20 cellular contexts compared by ENCODE assay signal in genomic region chr9:109250771-109251079, GRCh38.
DNase-seq lines count a peak whose midpoint lies in the region; ATAC-seq, FAIRE-seq and TF ChIP-seq lines count a peak whose summit lies in the region.
"Had no signal": no experiment of that assay in that cellular context is flagged by ENCODE, and none has a peak within 500 bp of the region (broad histone marks: within the 10 kb centered on the region; RNA-seq: fewer than 3 reads in every experiment).

No MANE protein-coding gene starts in this region.

- TF ChIP-seq CTCF in HFFc6 (IDR thresholded peaks at IDR 0.05) (no peak), astrocyte (IDR thresholded peaks at IDR 0.05; ENCODE audit: insufficient read depth, low read depth, low read length) (no peak), liver (IDR thresholded peaks at IDR 0.05; ENCODE audit: low read depth, low read length, missing input control) (no peak), stomach (IDR thresholded peaks at IDR 0.05) (no peak), uterus (IDR thresholded peaks at IDR 0.05) (no peak), kidney (IDR thresholded peaks at IDR 0.05; ENCODE audit: borderline replicate concordance, extremely low read depth, insufficient read depth) (no peak)

- H3K27ac Mint-ChIP-seq in HFFc6 (peak overlapping the region; percentile 85; the same call in 1 of the 2 replicates), astrocyte (ENCODE audit: unreplicated experiment) (no peak overlapping the region)
- H3K27ac Mint-ChIP-seq: activated T-cell treated with anti-CD3 and anti-CD28 coated beads, Interleukin-2, amount 50 U/mL, for 24 hours; CD8-positive, alpha-beta memory T cell had no signal

- 83% methylated on average over 3 of the region's 3 CpGs for WGBS in liver
- WGBS in stomach, 5 donors = 26 to 67% (median 45%) methylated on average over 3 of the region's 3 CpGs

- no peaks in the 10 kb centered on the region for H3K9me3 Mint-ChIP-seq in HFFc6
- H3K9me3 Mint-ChIP-seq in astrocyte (ENCODE audit: unreplicated experiment) = no peaks in the 10 kb centered on the region
- H3K9me3 Mint-ChIP-seq: activated T-cell treated with anti-CD3 and anti-CD28 coated beads, Interleukin-2, amount 50 U/mL, for 24 hours; CD8-positive, alpha-beta memory T cell; central memory CD8-positive, alpha-beta T cell; GM23338 had no signal

- H3K27me3 Mint-ChIP-seq in HFFc6 (ENCODE audit: insufficient read depth) (0 out of 2 replicates have a peak, but pooled peaks cover 2% of the 10 kb centered on the region), astrocyte (ENCODE audit: low read depth, unreplicated experiment) (no peaks in the 10 kb centered on the region)

- peak overlapping the region; percentile 54 for H2AFZ ChIP-seq in astrocyte (ENCODE audit: low read depth, low read length)
- H2AFZ ChIP-seq: GM23338 had no signal

- peaks cover 73% of the 10 kb centered on the region for H3K4me1 Mint-ChIP-seq in HFFc6 (ENCODE audit: low read depth)
- H3K4me1 Mint-ChIP-seq in astrocyte (ENCODE audit: low read depth, unreplicated experiment) = peaks cover 21% of the 10 kb centered on the region
- H3K4me1 Mint-ChIP-seq: CD8-positive, alpha-beta memory T cell; central memory CD8-positive, alpha-beta T cell had no signal

- peak overlapping the region; percentile 61 for H3K9ac ChIP-seq in astrocyte (ENCODE audit: low read length)
- H3K9ac ChIP-seq in liver (ENCODE audit: low read depth in 1 of 2, low read length in 2 of 2) = peak overlapping the region in 1 of 2 donors; percentile 83
- no peak overlapping the region for H3K9ac ChIP-seq in kidney (ENCODE audit: low read length in 2 of 2)

- DNase-seq in HFFc6 = no peak
- no peak for DNase-seq in astrocyte (ENCODE audit: low read depth)
- DNase-seq in stomach = no peak
- DNase-seq in uterus = no peak
- DNase-seq in kidney = no peak
- no peak for DNase-seq in T-helper 2 cell
- DNase-seq: activated CD4-positive, alpha-beta T cell treated with anti-CD3 and anti-CD28 coated beads for 1 hour; activated naive CD4-positive, alpha-beta T cell treated with Interleukin-2 at 50 U/mL for 16 hours; activated T-cell treated with anti-CD3 and anti-CD28 coated beads, Interleukin-2, amount 50 U/mL, for 24 hours; CD8-positive, alpha-beta memory T cell; effector CD8-positive, alpha-beta T cell; occipital lobe had no signal

- H3K36me3 ChIP-seq in astrocyte (ENCODE audit: insufficient read depth, low read length) (no peaks in the 10 kb centered on the region), liver (ENCODE audit: control insufficient read depth in 4 of 4, insufficient read depth in 3 of 4, low read depth in 1 of 4, low read length in 3 of 4) (no peaks in the 10 kb centered on the region), stomach (no peaks in the 10 kb centered on the region), uterus (no peaks in the 10 kb centered on the region), kidney (ENCODE audit: control insufficient read depth in 1 of 2, insufficient read depth in 2 of 2, low read length in 2 of 2) (no peaks in the 10 kb centered on the region)
- H3K36me3 ChIP-seq: thoracic aorta had no signal

- H4K20me1 ChIP-seq in astrocyte (ENCODE audit: insufficient read depth, low read length) = no peaks in the 10 kb centered on the region

- no peak for FAIRE-seq in astrocyte (lab: Jason Lieb, UNC)
- FAIRE-seq in kidney (lab: Jason Lieb, UNC) = no peak
- FAIRE-seq: GM12878, RCC 7860 had no signal

- no peak overlapping the region; the same call in 1 of the 2 replicates for H3K4me3 Mint-ChIP-seq in HFFc6
- no peak overlapping the region for H3K4me3 Mint-ChIP-seq in astrocyte (ENCODE audit: unreplicated experiment)
- H3K4me3 Mint-ChIP-seq: activated T-cell treated with anti-CD3 and anti-CD28 coated beads, Interleukin-2, amount 50 U/mL, for 24 hours; CD8-positive, alpha-beta memory T cell; central memory CD8-positive, alpha-beta T cell; GM23338 had no signal

- H3K27me3 ChIP-seq in astrocyte (ENCODE audit: insufficient read depth, low read length) (no peaks in the 10 kb centered on the region), liver (ENCODE audit: control insufficient read depth in 4 of 4, insufficient read depth in 4 of 4, low read length in 3 of 4) (no peaks in the 10 kb centered on the region), stomach (no peaks in the 10 kb centered on the region), uterus (no peaks in the 10 kb centered on the region)

- H3K27ac ChIP-seq in astrocyte (ENCODE audit: low read depth, low read length) = peak overlapping the region; percentile 62
- H3K27ac ChIP-seq in liver (ENCODE audit: low read depth in 1 of 2, low read length in 2 of 2) = peak overlapping the region; percentile 93
- peak overlapping the region; percentile 77 to 90 (median 84) for H3K27ac ChIP-seq in stomach
- no peak overlapping the region for H3K27ac ChIP-seq in uterus
- H3K27ac ChIP-seq in kidney (ENCODE audit: low read depth in 2 of 2, low read length in 2 of 2) = no peak overlapping the region
- H3K27ac ChIP-seq: thoracic aorta had no signal

- TF ChIP-seq POLR2A in stomach (IDR thresholded peaks at IDR 0.05) (no peak), uterus (IDR thresholded peaks at IDR 0.05) (no peak)

- no peaks in the 10 kb centered on the region for H3K79me2 ChIP-seq in astrocyte (ENCODE audit: insufficient read depth, low read length)

- H3K36me3 Mint-ChIP-seq in HFFc6 (ENCODE audit: low read depth) (no peaks in the 10 kb centered on the region), astrocyte (ENCODE audit: low read depth, unreplicated experiment) (no peaks in the 10 kb centered on the region)
- H3K36me3 Mint-ChIP-seq: CD8-positive, alpha-beta memory T cell had no signal

- ATAC-seq in HG03565 (IDR thresholded peaks at IDR 0.05; ENCODE audit: unreplicated experiment) = no peak
- ATAC-seq: GM12878, GM23338, sciatic nerve had no signal

- H3K9me3 ChIP-seq in astrocyte (ENCODE audit: insufficient read depth, low read depth, low read length) = no peaks in the 10 kb centered on the region
- no peaks in the 10 kb centered on the region for H3K9me3 ChIP-seq in liver (ENCODE audit: control insufficient read depth in 4 of 4, low read length in 3 of 4)
- no peaks in the 10 kb centered on the region for H3K9me3 ChIP-seq in stomach
- H3K9me3 ChIP-seq in uterus = no peaks in the 10 kb centered on the region
- no peaks in the 10 kb centered on the region for H3K9me3 ChIP-seq in kidney (ENCODE audit: control insufficient read depth in 1 of 2, low read length in 2 of 2)
- H3K9me3 ChIP-seq: thoracic aorta had no signal

- H3K4me3 ChIP-seq in astrocyte (ENCODE audit: insufficient read depth, low read depth, low read length) (no peak overlapping the region), liver (ENCODE audit: low read depth in 1 of 3, low read length in 3 of 3) (no peak overlapping the region), stomach (no peak overlapping the region), uterus (no peak overlapping the region), kidney (ENCODE audit: low read length in 2 of 2) (no peak overlapping the region)
- H3K4me3 ChIP-seq: GM12878, GM23338, thoracic aorta had no signal

- no peak for TF ChIP-seq EP300 in stomach (IDR thresholded peaks at IDR 0.05)

- H3K4me1 ChIP-seq in astrocyte (ENCODE audit: insufficient read depth, low read length) (peaks cover 37% of the 10 kb centered on the region), liver (ENCODE audit: control insufficient read depth in 4 of 4, insufficient read depth in 4 of 4, low read length in 3 of 4) (peaks cover 32 to 84% (median 78%) of the 10 kb centered on the region in 4 donors), stomach (peaks cover 25 to 64% (median 48%) of the 10 kb centered on the region in 4 donors), uterus (no peaks in the 10 kb centered on the region), kidney (ENCODE audit: control insufficient read depth in 1 of 2, insufficient read depth in 1 of 2, low read depth in 1 of 2, low read length in 2 of 2) (no peaks in the 10 kb centered on the region)

- intact Hi-C loops in stomach (cut with DNase I; ENCODE audit: low total_unique reads) = no loop called here
- intact Hi-C loops in uterus (cut with DNase I; ENCODE audit: low total_unique reads) = no loop called here
- intact Hi-C loops in kidney (cut with DNase I) = no loop called here

- peak overlapping the region; percentile 73 for H3K4me2 ChIP-seq in astrocyte (ENCODE audit: low read length)
- H3K4me2 ChIP-seq: GM23338 had no signal

- TF ChIP-seq RAD21 in liver (IDR thresholded peaks at IDR 0.05) = no peak

TF ChIP-seq in liver, 16 proteins besides CTCF, POLR2A, EP300 and RAD21:
- TF ChIP-seq JUND (IDR thresholded peaks at IDR 0.05) (no peak), YY1 (IDR thresholded peaks at IDR 0.05) (no peak), RXRA (IDR thresholded peaks at IDR 0.05) (no peak)

Comparison
In these comparisons a context has a peak if more than half of its experiments do, and no peak if none do; other contexts are left out.
1. H3K27ac ChIP-seq: peak in astrocyte (single experiment), liver (2 of 2) and stomach (5 of 5); none in uterus (0 of 2) and kidney (0 of 2).